ENCODE assay signal across 1 cellular context in genomic region chr21:43864313-43864805, GRCh38.
TF ChIP-seq lines count a peak whose summit lies in the region.

No MANE protein-coding gene starts in this region.

TF ChIP-seq in H1, 55 proteins besides CTCF, POLR2A, EP300 and RAD21 (continued from another document):
- peak; percentile 42; the same call in 1 of the 2 replicates for TF ChIP-seq SUZ12 (IDR thresholded peaks at IDR 0.05; ENCODE audit: low read length)
